Comparison of ENCODE assay signal across 8 cellular contexts in genomic region chr11:63681208-63682044, GRCh38. TPM values are rescaled to one million over a fixed set of nuclear protein-coding genes. Genes with fewer than 3 reads are reported as not detected.
DNase-seq lines count a peak whose midpoint lies in the region; ATAC-seq, FAIRE-seq and TF ChIP-seq lines count a peak whose summit lies in the region.

A gene with protein sequence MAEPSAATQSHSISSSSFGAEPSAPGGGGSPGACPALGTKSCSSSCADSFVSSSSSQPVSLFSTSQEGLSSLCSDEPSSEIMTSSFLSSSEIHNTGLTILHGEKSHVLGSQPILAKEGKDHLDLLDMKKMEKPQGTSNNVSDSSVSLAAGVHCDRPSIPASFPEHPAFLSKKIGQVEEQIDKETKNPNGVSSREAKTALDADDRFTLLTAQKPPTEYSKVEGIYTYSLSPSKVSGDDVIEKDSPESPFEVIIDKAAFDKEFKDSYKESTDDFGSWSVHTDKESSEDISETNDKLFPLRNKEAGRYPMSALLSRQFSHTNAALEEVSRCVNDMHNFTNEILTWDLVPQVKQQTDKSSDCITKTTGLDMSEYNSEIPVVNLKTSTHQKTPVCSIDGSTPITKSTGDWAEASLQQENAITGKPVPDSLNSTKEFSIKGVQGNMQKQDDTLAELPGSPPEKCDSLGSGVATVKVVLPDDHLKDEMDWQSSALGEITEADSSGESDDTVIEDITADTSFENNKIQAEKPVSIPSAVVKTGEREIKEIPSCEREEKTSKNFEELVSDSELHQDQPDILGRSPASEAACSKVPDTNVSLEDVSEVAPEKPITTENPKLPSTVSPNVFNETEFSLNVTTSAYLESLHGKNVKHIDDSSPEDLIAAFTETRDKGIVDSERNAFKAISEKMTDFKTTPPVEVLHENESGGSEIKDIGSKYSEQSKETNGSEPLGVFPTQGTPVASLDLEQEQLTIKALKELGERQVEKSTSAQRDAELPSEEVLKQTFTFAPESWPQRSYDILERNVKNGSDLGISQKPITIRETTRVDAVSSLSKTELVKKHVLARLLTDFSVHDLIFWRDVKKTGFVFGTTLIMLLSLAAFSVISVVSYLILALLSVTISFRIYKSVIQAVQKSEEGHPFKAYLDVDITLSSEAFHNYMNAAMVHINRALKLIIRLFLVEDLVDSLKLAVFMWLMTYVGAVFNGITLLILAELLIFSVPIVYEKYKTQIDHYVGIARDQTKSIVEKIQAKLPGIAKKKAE (plus strand): TSS chr11:63681500. CDS start chr11:63681637, 137 bp downstream.

- H4K20me1 ChIP-seq in OCI-LY3 (ENCODE audit: insufficient read depth, low read length) (no peaks in the 10 kb centered on the region; the same call in 1 of the 2 replicates), endothelial cell of umbilical vein (replicated peaks; ENCODE audit: control insufficient read depth, extremely low read depth, insufficient read depth, low read length) (peaks cover 3% of the 10 kb centered on the region)

- peak within 1 kb of the TSS; percentile 99 for H3K4me2 ChIP-seq in OCI-LY3 (ENCODE audit: low read length)
- H3K4me2 ChIP-seq in endothelial cell of umbilical vein (ENCODE audit: insufficient read depth, low read length), result peak within 1 kb of the TSS; percentile 91

- peak within 1 kb of the TSS; percentile 80 for H3K27ac ChIP-seq in OCI-LY3 (ENCODE audit: low read length)
- peak within 1 kb of the TSS; percentile 45 for H3K27ac ChIP-seq in endothelial cell of umbilical vein (ENCODE audit: insufficient read depth, low read depth, low read length)

- H3K4me1 ChIP-seq in OCI-LY3 (ENCODE audit: low read length) (peaks cover 18% of the 10 kb centered on the region), endothelial cell of umbilical vein (ENCODE audit: control insufficient read depth, extremely low read depth, insufficient read depth, low read length) (peaks cover 17% of the 10 kb centered on the region)

- peak; percentile 84 for ATAC-seq in GM21515 (IDR thresholded peaks at IDR 0.05; ENCODE audit: unreplicated experiment)

- H3K27me3 ChIP-seq in OCI-LY3 (ENCODE audit: low read depth, low read length) (peaks cover 8% of the 10 kb centered on the region; the same call in 1 of the 2 replicates), endothelial cell of umbilical vein (ENCODE audit: control insufficient read depth in 2 of 2, insufficient read depth in 2 of 2, low read length in 2 of 2) (no peaks in the 10 kb centered on the region)

- no peaks in the 10 kb centered on the region for H3K9me1 ChIP-seq in endothelial cell of umbilical vein (replicated peaks; ENCODE audit: control insufficient read depth, extremely low read depth, insufficient read depth, low read length)

- peak; percentile 97 for TF ChIP-seq POLR2A in endothelial cell of umbilical vein (IDR thresholded peaks at IDR 0.05; ENCODE audit: low read depth, low read length)

- H3K9ac ChIP-seq in OCI-LY3 (ENCODE audit: low read length) (peak within 1 kb of the TSS; percentile 86), endothelial cell of umbilical vein (replicated peaks; ENCODE audit: extremely low read depth, insufficient read depth, low read length) (peak within 1 kb of the TSS; percentile 74)

- BruUV-seq in endothelial cell of umbilical vein (replicated peaks; lab: Mats Ljungman, UMichigan), result TSS peak; percentile 18

- peak within 1 kb of the TSS; percentile 100 for H2AFZ ChIP-seq in OCI-LY3 (ENCODE audit: low read depth, low read length)
- peak within 1 kb of the TSS; percentile 93 for H2AFZ ChIP-seq in endothelial cell of umbilical vein (ENCODE audit: low read depth, low read length)

- TF ChIP-seq CTCF in OCI-LY3 (IDR thresholded peaks at IDR 0.05; ENCODE audit: low read depth, low read length) (0 out of 2 replicates have a peak, but pooled peaks have one; percentile 8), endothelial cell of umbilical vein (IDR thresholded peaks at IDR 0.05; ENCODE audit: extremely low read depth in 1 of 2, insufficient read depth in 1 of 2, low read depth in 1 of 2, low read length in 2 of 2) (peak in 1 of 2 donors; percentile 16)

- dilution Hi-C loops in endothelial cell of umbilical vein (cut with MboI; ENCODE audit: extremely low pct_ligation_motif_present, low sequenced_read_pairs), result no loop called here

- H3K9me3 ChIP-seq in OCI-LY3 (ENCODE audit: insufficient read depth, low read length) (no peaks in the 10 kb centered on the region), endothelial cell of umbilical vein (replicated peaks; ENCODE audit: control insufficient read depth, insufficient read depth, low read length) (no peaks in the 10 kb centered on the region)

- POLR2A ChIA-PET in endothelial cell of umbilical vein (lab: Charles Lee), result interaction anchor here (0.6 to 1.3 kb wide), 3 partner anchors 10 to 840 kb away, joined by 3 to 11 read pairs (median 8); partner anchors contain the start of gene ATL3

- no peaks in the 10 kb centered on the region for H3K36me3 ChIP-seq in OCI-LY3 (replicated peaks; ENCODE audit: low read depth, low read length)
- no peaks in the 10 kb centered on the region for H3K36me3 ChIP-seq in endothelial cell of umbilical vein (ENCODE audit: control insufficient read depth in 2 of 2, extremely low read depth in 1 of 2, insufficient read depth in 2 of 2, low read length in 2 of 2)

- peak; percentile 98 for DNase-seq in D341Med (ENCODE audit: low spot score)
- peak; percentile 100 for DNase-seq in HuH-7 (ENCODE audit: low spot score)
- DNase-seq in activated CD8-positive, alpha-beta memory T cell treated with anti-CD3 and anti-CD28 coated beads, Interleukin-2, amount 50 U/mL, for 48 hours, result peak; percentile 99
- DNase-seq in endothelial cell of umbilical vein (ENCODE audit: low read depth, low spot score), result peak; percentile 100
- peak; percentile 99 for DNase-seq in midbrain (lab: John Stamatoyannopoulos, UW)
- peak; percentile 97 to 99 for DNase-seq in stimulated activated CD8-positive, alpha-beta memory T cell treated with anti-CD3 and anti-CD28 coated beads, Interleukin-2, amount 100 ng/mL, for 1 hour (ENCODE audit: low read depth in 2 of 2)

- H3K4me3 ChIP-seq in OCI-LY3 (ENCODE audit: low read length) (peak within 1 kb of the TSS; percentile 86), endothelial cell of umbilical vein (replicated peaks in 1 of 3; ENCODE audit: insufficient read depth in 1 of 3, low read depth in 1 of 3, low read length in 3 of 3) (peak within 1 kb of the TSS; percentile 91 to 99 (median 95))

- FAIRE-seq in endothelial cell of umbilical vein (lab: Jason Lieb, UNC), result peak; percentile 88

- CTCF ChIA-PET in endothelial cell of umbilical vein (lab: Charles Lee), result interaction anchor here (0.7 to 3.4 kb wide), 6 partner anchors 8 to 56 kb away, joined by 3 to 30 read pairs (median 8); partner anchors contain the start of gene ATL3

- intact Hi-C loops in endothelial cell of umbilical vein (cut with micrococcal nuclease), result loop anchor here (1.0 kb wide), 2 partner anchors 10 to 57 kb away; partner anchors contain the start of gene ATL3

- H3K79me2 ChIP-seq in OCI-LY3 (ENCODE audit: low read length) (peaks cover 20% of the 10 kb centered on the region), endothelial cell of umbilical vein (ENCODE audit: control insufficient read depth, insufficient read depth, low read length) (peaks cover 44% of the 10 kb centered on the region)

TF ChIP-seq in endothelial cell of umbilical vein, 7 proteins besides CTCF, POLR2A, EP300 and RAD21:
- TF ChIP-seq POLR2AphosphoS5 (IDR thresholded peaks at IDR 0.05; ENCODE audit: insufficient read depth, low read depth, low read length) (peak; percentile 88), FOS (IDR thresholded peaks at IDR 0.05; ENCODE audit: borderline replicate concordance, insufficient read depth, low read length) (peak; percentile 61), EZH2 (IDR thresholded peaks at IDR 0.05; ENCODE audit: borderline replicate concordance, low read depth, low read length, severe bottlenecking) (no peak), MAX (IDR thresholded peaks at IDR 0.05; ENCODE audit: insufficient read depth, insufficient read length) (no peak)

RNA-seq across cellular contexts. Expression of the gene that starts here (rescaled TPM):
- total RNA-seq in endothelial cell of umbilical vein, result 109 and 112 TPM in 2 replicates
- polyA plus RNA-seq in endothelial cell of umbilical vein, result 90.6 and 93.6 TPM in 2 replicates
- polyA plus RNA-seq in endothelial cell of umbilical vein (2011; cell fraction: cytosol; rRNA removed), result 91.9 and 94.6 TPM in 2 replicates
- polyA plus RNA-seq in endothelial cell of umbilical vein (2011; cell fraction: nucleus; rRNA removed), result 39.7 and 47.2 TPM in 2 replicates
- 121 and 132 TPM in 2 replicates for polyA plus RNA-seq in endothelial cell of umbilical vein (2012)
- 104 and 109 TPM in 2 replicates for polyA minus RNA-seq in endothelial cell of umbilical vein
- 168 TPM for polyA minus RNA-seq in endothelial cell of umbilical vein (2011; cell fraction: cytosol; rRNA and poly(A)+ RNA removed)
- 29.4 and 37.2 TPM in 2 replicates for polyA minus RNA-seq in endothelial cell of umbilical vein (2011; cell fraction: nucleus; rRNA and poly(A)+ RNA removed)

Comparison
In these comparisons a context has a peak if more than half of its experiments do, and no peak if none do; other contexts are left out.
1. Peak in every context shown above with its lines: DNase-seq, ATAC-seq, H3K4me3 ChIP-seq and H3K27ac ChIP-seq.